In the genomic region with DNA sequence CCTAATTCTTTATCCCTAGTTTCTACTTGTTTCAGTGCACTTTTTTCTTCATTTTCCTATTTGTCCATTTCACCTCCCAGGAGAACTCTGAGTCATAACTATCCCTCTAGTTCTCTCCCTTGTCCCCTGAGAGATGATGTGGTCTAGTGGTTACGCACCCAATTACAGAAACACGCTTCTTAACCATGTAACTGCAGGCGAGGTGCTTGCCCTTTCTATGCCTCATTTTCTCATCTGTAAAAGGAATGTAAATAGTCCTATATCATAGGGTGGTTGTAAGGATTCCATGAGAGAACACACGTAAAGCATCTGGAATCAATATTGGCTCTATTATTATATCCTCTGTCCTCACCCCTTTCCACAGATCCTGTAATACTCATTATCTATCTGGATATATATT, we compare ENCODE assay signal across 17 cellular contexts. TPM values are rescaled to one million over a fixed set of nuclear protein-coding genes. Genes with fewer than 3 reads are reported as not detected.
DNase-seq lines count a peak whose midpoint lies in the region; ATAC-seq and TF ChIP-seq lines count a peak whose summit lies in the region.
"Had no signal": no experiment of that assay in that cellular context is flagged by ENCODE, and none has a peak within 500 bp of the region (broad histone marks: within the 10 kb centered on the region; RNA-seq: fewer than 3 reads in every experiment).

No MANE protein-coding gene starts in this region.

- ATAC-seq in HG03442 (IDR thresholded peaks at IDR 0.05; ENCODE audit: unreplicated experiment) (no peak), mucosa of descending colon (no peak)

- no peak for TF ChIP-seq CTCF in brain microvascular endothelial cell (IDR thresholded peaks at IDR 0.05; ENCODE audit: low read depth, low read length, missing control alignments)
- no peak for TF ChIP-seq CTCF in osteocyte (IDR thresholded peaks at IDR 0.05)
- TF ChIP-seq CTCF in mucosa of descending colon (IDR thresholded peaks at IDR 0.05), result no peak

- H3K36me3 ChIP-seq in brain microvascular endothelial cell (replicated peaks) (no peaks in the 10 kb centered on the region), mucosa of descending colon (ENCODE audit: low read depth) (no peaks in the 10 kb centered on the region)
- H3K36me3 ChIP-seq: breast epithelium, right atrium auricular region had no signal

- no peak overlapping the region for H3K27ac ChIP-seq in brain microvascular endothelial cell
- H3K27ac ChIP-seq: breast epithelium, right atrium auricular region had no signal

- in situ Hi-C loops in brain microvascular endothelial cell (cut with HindIII; ENCODE audit: low pct_ligation_motif_present, low sequenced_read_pairs), result no loop called here

- no peaks in the 10 kb centered on the region for H3K4me1 ChIP-seq in mucosa of descending colon (ENCODE audit: low read depth)
- H3K4me1 ChIP-seq: breast epithelium, right atrium auricular region had no signal

- DNase-seq in EH (ENCODE audit: low read depth), result peak; percentile 69
- DNase-seq in LHCN-M2 (ENCODE audit: low read depth), result peak; percentile 78
- peak; percentile 81 for DNase-seq in brain microvascular endothelial cell
- DNase-seq in osteocyte (ENCODE audit: extremely low spot score, unreplicated experiment), result no peak
- no peak for DNase-seq in mucosa of descending colon
- DNase-seq in T-helper 9 cell, result no peak
- DNase-seq in NCI-H2107 treated with DMSO at 0.1 percent for 48 hours (lab: John Stamatoyannopoulos, UW; ENCODE audit: unreplicated experiment), result no peak
- DNase-seq: DND-41, NCI-H1092, NCI-H524, Right ventricle myocardium superior had no signal

- H3K4me1 Mint-ChIP-seq in osteocyte (ENCODE audit: unreplicated experiment), result peaks cover 38% of the 10 kb centered on the region

- intact Hi-C loops in mucosa of descending colon (cut with DNase I, micrococcal nuclease), result no loop called here

- peaks cover 23% of the 10 kb centered on the region for H3K27me3 Mint-ChIP-seq in osteocyte (ENCODE audit: unreplicated experiment)

- no peak overlapping the region for H3K4me3 Mint-ChIP-seq in osteocyte (ENCODE audit: unreplicated experiment)

- H3K27me3 ChIP-seq in brain microvascular endothelial cell (replicated peaks), result no peaks in the 10 kb centered on the region
- H3K27me3 ChIP-seq: right atrium auricular region had no signal

- peak overlapping the region; percentile 82 for H3K27ac Mint-ChIP-seq in osteocyte (ENCODE audit: unreplicated experiment)

- H3K4me3 ChIP-seq in brain microvascular endothelial cell (ENCODE audit: low read depth, low read length), result no peak overlapping the region
- H3K4me3 ChIP-seq in mucosa of descending colon, result no peak overlapping the region
- H3K4me3 ChIP-seq: breast epithelium, right atrium auricular region had no signal

- peaks cover 18% of the 10 kb centered on the region for H3K9me3 Mint-ChIP-seq in osteocyte (ENCODE audit: unreplicated experiment)

- H3K36me3 Mint-ChIP-seq in osteocyte (ENCODE audit: unreplicated experiment), result no peaks in the 10 kb centered on the region

- no peaks in the 10 kb centered on the region for H3K9me3 ChIP-seq in mucosa of descending colon

RNA-seq across cellular contexts. Expression of a gene that starts 8.7 kb away (rescaled TPM):
- total RNA-seq in LHCN-M2 (2014; rRNA removed), result 0.06 and 0.26 TPM in 2 replicates
- 0.10 TPM for polyA plus RNA-seq in LHCN-M2 (2012)
- total RNA-seq in osteocyte, result 4.0 and 4.7 TPM in 2 replicates
- total RNA-seq in mucosa of descending colon, result 1 to 10 TPM in 1 of 3 donors, under 1 TPM in 1, not detected in 1; 0.19 to 3.5 TPM
- total RNA-seq: endothelial cell of umbilical vein, subcutaneous adipose tissue had no signal

RNA-seq across cellular contexts. Expression of a gene that starts 52.6 kb away (rescaled TPM):
- total RNA-seq in LHCN-M2 (2014; rRNA removed), result 0.13 TPM in 1 of 2 replicates, not detected in the other
- not detected for polyA plus RNA-seq in LHCN-M2 (2012)
- not detected in 2 replicates for total RNA-seq in osteocyte
- under 1 TPM in 1 of 3 donors, not detected in 2; 0.22 TPM for total RNA-seq in mucosa of descending colon
- total RNA-seq: endothelial cell of umbilical vein, mononuclear cell, Right ventricle myocardium superior had no signal
- polyA plus RNA-seq: endothelial cell of umbilical vein had no signal

Comparison
In these comparisons a context has a peak if more than half of its experiments do, and no peak if none do; other contexts are left out.
1. DNase-seq: peak in EH (single experiment), LHCN-M2 (single experiment) and brain microvascular endothelial cell (single experiment); none in osteocyte (single experiment), mucosa of descending colon (0 of 3), T-helper 9 cell (single experiment) and NCI-H2107 treated with DMSO at 0.1 percent for 48 hours (single experiment).